ENCODE assay signal across 18 cellular contexts in the genomic region with DNA sequence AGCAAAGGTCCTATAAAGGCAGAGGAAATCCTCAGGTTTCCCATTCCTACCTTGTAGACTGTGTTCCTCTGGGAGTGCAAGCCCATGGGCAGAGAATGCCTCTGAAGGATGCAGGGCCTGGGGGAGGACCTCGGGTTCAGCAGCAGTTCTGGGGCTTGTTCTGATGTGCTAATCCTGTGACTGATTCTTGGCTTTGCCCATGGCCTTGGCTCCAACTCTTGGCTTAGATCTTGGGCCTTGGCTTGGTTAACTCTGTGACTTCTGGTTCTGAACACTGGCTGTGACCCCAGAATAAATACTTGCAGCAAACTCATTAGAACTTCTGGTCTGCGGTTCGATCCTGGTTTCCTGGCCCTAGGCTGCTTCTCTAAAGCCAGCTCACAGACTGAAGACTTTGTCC.
DNase-seq lines count a peak whose midpoint lies in the region; ATAC-seq and TF ChIP-seq lines count a peak whose summit lies in the region.
"Had no signal": no experiment of that assay in that cellular context is flagged by ENCODE, and none has a peak within 500 bp of the region (broad histone marks: within the 10 kb centered on the region; RNA-seq: fewer than 3 reads in every experiment).

No MANE protein-coding gene starts in this region.

- no peaks in the 10 kb centered on the region for H3K27me3 ChIP-seq in left lung

- peak; percentile 8 for DNase-seq in RPMI7951 (ENCODE audit: low read depth)
- peak; percentile 52 for DNase-seq in fibroblast of peridontal ligament (ENCODE audit: extremely low read depth)
- DNase-seq in left lung = peak in 1 of 2 donors; percentile 34
- DNase-seq in substantia nigra (lab: John Stamatoyannopoulos, UW) = peak in 31 of 49 donors; percentile 1 to 56 (median 7)
- no peak for DNase-seq in NCI-H2196 treated with DMSO at 0.1 percent for 48 hours (lab: John Stamatoyannopoulos, UW; ENCODE audit: unreplicated experiment)
- DNase-seq in NCI-H748 (lab: John Stamatoyannopoulos, UW; ENCODE audit: unreplicated experiment) = no peak
- DNase-seq in activated naive CD4-positive, alpha-beta T cell (lab: John Stamatoyannopoulos, UW) = no peak
- no peak for DNase-seq in NCI-H1092 (lab: John Stamatoyannopoulos, UW)
- DNase-seq: activated B cell treated with CpG ODN at 0.5 μM for 24 hours, cortex of kidney, GDM1, mammary epithelial cell, NCI-H1105 treated with DMSO at 0.1 percent for 48 hours, NCI-H2171 treated with DMSO at 0.1 percent for 48 hours had no signal

- no peaks in the 10 kb centered on the region for H3K9me3 ChIP-seq in left lung

- no peaks in the 10 kb centered on the region for H3K4me1 ChIP-seq in left lung

- TF ChIP-seq CTCF in left lung (IDR thresholded peaks at IDR 0.05) = no peak

- no peak overlapping the region for H3K27ac ChIP-seq in left lung
- no peak overlapping the region for H3K27ac ChIP-seq in substantia nigra (ENCODE audit: low read depth, low read length, poor library complexity, severe bottlenecking)
- H3K27ac ChIP-seq: KMS-11 had no signal

- intact Hi-C loops in left lung (cut with DNase I) = no loop called here

- ATAC-seq in left lung = peak; percentile 19
- ATAC-seq: activated T-helper 17 cell treated with anti-CD3 and anti-CD28 coated beads, Interleukin-2, amount 50 U/mL, for 72 hours; esophagus mucosa; natural killer cell treated with Interleukin-12 subunit alpha and Interleukin-12 subunit beta and Interleukin-15 and Interleukin-18, amount 100 ng/mL, for 72 hours had no signal

- no peak overlapping the region for H3K4me3 ChIP-seq in left lung

- H3K36me3 ChIP-seq in left lung = no peaks in the 10 kb centered on the region

Comparison
In these comparisons a context has a peak if more than half of its experiments do, and no peak if none do; other contexts are left out.
1. DNase-seq: peak in RPMI7951 (single experiment), fibroblast of peridontal ligament (single experiment) and substantia nigra (31 of 49); none in NCI-H2196 treated with DMSO at 0.1 percent for 48 hours (single experiment), NCI-H748 (single experiment), activated naive CD4-positive, alpha-beta T cell (0 of 4) and NCI-H1092 (single experiment).